In the genomic region with DNA sequence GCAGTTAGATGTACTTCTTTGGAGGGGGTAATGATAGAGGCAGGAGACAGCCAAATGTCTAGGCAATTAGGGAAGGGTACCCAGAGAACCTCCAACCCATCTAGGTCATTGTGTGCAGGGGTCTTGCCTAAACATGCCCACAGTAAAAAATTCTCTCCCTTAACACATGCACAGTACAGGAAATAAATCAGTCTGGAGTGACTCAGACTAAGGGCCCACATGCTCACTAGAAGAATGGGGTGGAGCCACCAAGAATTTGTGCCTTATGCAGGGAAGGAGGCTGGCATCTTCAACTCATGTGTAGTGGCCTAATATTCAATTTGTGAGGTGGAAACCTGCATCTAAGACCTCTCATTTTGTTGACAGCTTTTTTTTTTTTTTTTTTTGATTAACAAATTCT, we compare ENCODE assay signal across 17 cellular contexts.
DNase-seq lines count a peak whose midpoint lies in the region; ATAC-seq and TF ChIP-seq lines count a peak whose summit lies in the region.
"Had no signal": no experiment of that assay in that cellular context is flagged by ENCODE, and none has a peak within 500 bp of the region (broad histone marks: within the 10 kb centered on the region; RNA-seq: fewer than 3 reads in every experiment).

No MANE protein-coding gene starts in this region.

- H3K27me3 Mint-ChIP-seq in neural crest cell (ENCODE audit: low read depth): no peaks in the 10 kb centered on the region
- H3K27me3 Mint-ChIP-seq: activated naive CD8-positive, alpha-beta T cell treated with anti-CD3 and anti-CD28 coated beads, Interleukin-2, amount 50 U/mL, for 24 hours; effector memory CD8-positive, alpha-beta T cell had no signal

- H3K27me3 ChIP-seq in sigmoid colon: no peaks in the 10 kb centered on the region
- H3K27me3 ChIP-seq: BE2C, right lobe of liver had no signal

- peak overlapping the region; percentile 60 for H3K27ac Mint-ChIP-seq in neural crest cell (ENCODE audit: unreplicated experiment)
- H3K27ac Mint-ChIP-seq: activated naive CD8-positive, alpha-beta T cell treated with anti-CD3 and anti-CD28 coated beads, Interleukin-2, amount 50 U/mL, for 24 hours; activated T-helper 2 cell treated with anti-CD3 and anti-CD28 coated beads, Interferon-gamma antibody, Interleukin-2, Interleukin-4, amounts not matched to agents 10 μg/mL and 5 μg/mL and 100 μg/mL, durations not matched to agents 14 hours and 24 hours and 36 hours; effector memory CD8-positive, alpha-beta T cell had no signal

- H3K4me1 Mint-ChIP-seq in neural crest cell: peaks cover 5% of the 10 kb centered on the region
- H3K4me1 Mint-ChIP-seq: activated naive CD8-positive, alpha-beta T cell treated with anti-CD3 and anti-CD28 coated beads, Interleukin-2, amount 50 U/mL, for 24 hours had no signal

- no peak for ATAC-seq in Right ventricle myocardium superior (ENCODE audit: poor library complexity)
- ATAC-seq: activated CD4-positive, CD25-positive, alpha-beta regulatory T cell treated with anti-CD3 and anti-CD28 coated beads, Interleukin-2, amount 50 U/mL, for 24 hours; activated naive CD8-positive, alpha-beta T cell treated with anti-CD3 and anti-CD28 coated beads, Interleukin-2, amount 50 U/mL, for 24 hours; effector memory CD8-positive, alpha-beta T cell; left ventricle myocardium superior; right lobe of liver had no signal

- H3K9me3 Mint-ChIP-seq in neural crest cell: peaks cover 22% of the 10 kb centered on the region

- no peaks in the 10 kb centered on the region for H3K4me1 ChIP-seq in sigmoid colon
- H3K4me1 ChIP-seq: BE2C, right lobe of liver had no signal

- no peak overlapping the region for H3K4me3 ChIP-seq in epithelial cell of esophagus (ENCODE audit: low read length)
- H3K4me3 ChIP-seq in sigmoid colon: no peak overlapping the region
- H3K4me3 ChIP-seq: right lobe of liver had no signal

- no peak for TF ChIP-seq EP300 in sigmoid colon (IDR thresholded peaks at IDR 0.05)

- no peaks in the 10 kb centered on the region for H3K9me3 ChIP-seq in sigmoid colon
- H3K9me3 ChIP-seq: BE2C, right lobe of liver had no signal

- TF ChIP-seq CTCF in epithelial cell of esophagus (IDR thresholded peaks at IDR 0.05; ENCODE audit: insufficient read depth, low read depth, low read length, missing control alignments): no peak
- no peak for TF ChIP-seq CTCF in neural crest cell (conservative IDR thresholded peaks at IDR 0.05)
- no peak for TF ChIP-seq CTCF in sigmoid colon (IDR thresholded peaks at IDR 0.05)

- intact Hi-C loops in Right ventricle myocardium superior (cut with DNase I) (no loop called here), sigmoid colon (cut with DNase I) (no loop called here)

- H3K27ac ChIP-seq in sigmoid colon: no peak overlapping the region
- H3K27ac ChIP-seq: right lobe of liver had no signal

- peaks cover 2% of the 10 kb centered on the region for H3K36me3 Mint-ChIP-seq in neural crest cell (ENCODE audit: low read depth)

- H3K4me3 Mint-ChIP-seq in neural crest cell: no peak overlapping the region
- H3K4me3 Mint-ChIP-seq: activated naive CD8-positive, alpha-beta T cell treated with anti-CD3 and anti-CD28 coated beads, Interleukin-2, amount 50 U/mL, for 24 hours; effector memory CD8-positive, alpha-beta T cell had no signal

- no peaks in the 10 kb centered on the region for H3K36me3 ChIP-seq in sigmoid colon
- H3K36me3 ChIP-seq: BE2C, right lobe of liver had no signal

- TF ChIP-seq POLR2A in sigmoid colon (IDR thresholded peaks at IDR 0.05): no peak

- DNase-seq in GM03348 (ENCODE audit: low spot score) (peak; percentile 9), NCI-H69 (lab: John Stamatoyannopoulos, UW) (peak; percentile 2), epithelial cell of esophagus (ENCODE audit: low read depth) (peak; percentile 77), neural crest cell (ENCODE audit: low read depth, low spot score) (no peak), Right ventricle myocardium superior (no peak), ureter (ENCODE audit: low spot score) (no peak), putamen (ENCODE audit: low spot score) (no peak), sigmoid colon (no peak)
- DNase-seq: activated naive CD8-positive, alpha-beta T cell treated with anti-CD3 and anti-CD28 coated beads, Interleukin-2, amount 50 U/mL, for 24 hours; BE2C; effector memory CD8-positive, alpha-beta T cell; left ventricle myocardium superior; NCI-H146; NCI-H510A treated with DMSO at 0.1 percent for 48 hours; right lobe of liver had no signal

Comparison
In these comparisons a context has a peak if more than half of its experiments do, and no peak if none do; other contexts are left out.
1. DNase-seq: peak in GM03348 (single experiment), NCI-H69 (single experiment) and epithelial cell of esophagus (single experiment); none in neural crest cell (single experiment), Right ventricle myocardium superior (single experiment), ureter (single experiment), putamen (single experiment) and sigmoid colon (single experiment).